Comparison of ENCODE assay signal across 24 cellular contexts in the genomic region with DNA sequence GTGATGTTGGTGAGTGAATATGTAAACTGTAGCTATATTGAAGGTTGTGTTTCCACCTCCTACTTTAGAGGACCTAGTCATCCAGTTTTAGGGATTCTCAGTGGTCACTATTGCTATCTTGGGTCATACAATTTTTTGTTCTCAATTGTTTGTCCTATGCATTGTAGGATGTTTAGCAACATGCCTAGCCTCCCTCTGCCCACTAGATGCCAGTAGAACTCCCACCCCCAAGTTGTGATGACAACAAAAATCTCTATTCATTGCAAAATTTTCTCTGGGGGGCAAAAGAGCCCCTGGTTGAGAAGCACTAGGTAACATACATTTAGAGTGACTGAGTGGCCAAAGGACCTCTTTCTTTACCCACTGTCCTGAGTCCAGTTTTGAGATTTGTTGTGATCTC.
DNase-seq lines count a peak whose midpoint lies in the region; ATAC-seq and TF ChIP-seq lines count a peak whose summit lies in the region.
"Had no signal": no experiment of that assay in that cellular context is flagged by ENCODE, and none has a peak within 500 bp of the region (broad histone marks: within the 10 kb centered on the region; RNA-seq: fewer than 3 reads in every experiment).

No MANE protein-coding gene starts in this region.

- H3K9me3 Mint-ChIP-seq in chondrocyte (ENCODE audit: low read depth): no peaks in the 10 kb centered on the region
- H3K9me3 Mint-ChIP-seq: IgD-negative memory B cell had no signal

- no peaks in the 10 kb centered on the region for H3K4me1 Mint-ChIP-seq in chondrocyte (ENCODE audit: low read depth)
- H3K4me1 Mint-ChIP-seq: activated CD8-positive, alpha-beta memory T cell treated with anti-CD3 and anti-CD28 coated beads, Interleukin-2, amount 10 ng/mL, durations not matched to agents 7 days and 5 days; CD14-positive monocyte; IgD-negative memory B cell had no signal

- no peak for ATAC-seq in SK-N-SH treated with all-trans-retinoic acid at 6 μM for 48 hours
- ATAC-seq: A549; activated CD8-positive, alpha-beta memory T cell treated with anti-CD3 and anti-CD28 coated beads, Interleukin-2, amount 10 ng/mL, durations not matched to agents 7 days and 5 days had no signal

- DNase-seq in SK-N-SH (no peak), chondrocyte (ENCODE audit: low spot score) (no peak), pons (ENCODE audit: low spot score) (peak; percentile 21), KBM-7 (no peak)
- DNase-seq in stimulated activated CD4-positive, alpha-beta T cell treated with anti-CD3 and anti-CD28 coated beads, Interleukin-2, amount 100 ng/mL, for 24 hours: no peak
- no peak for DNase-seq in stimulated activated CD4-positive, alpha-beta T cell treated with anti-CD3 and anti-CD28 coated beads, Interleukin-12 subunit alpha, Interleukin-12 subunit beta, amount 100 ng/mL, for 4 hours
- DNase-seq: activated CD4-positive, alpha-beta T cell treated with anti-CD3 and anti-CD28 coated beads for 4 hours; activated CD8-positive, alpha-beta memory T cell treated with anti-CD3 and anti-CD28 coated beads, Interleukin-2, amount 10 ng/mL, durations not matched to agents 7 days and 5 days; adrenal gland; effector CD4-positive, alpha-beta T cell; islet precursor cell; NCI-H1048; NCI-H2029 treated with DMSO at 0.1 percent for 48 hours; NCI-H446 treated with DMSO at 0.1 percent for 48 hours; stimulated activated CD4-positive, alpha-beta T cell treated with anti-CD3 and anti-CD28 coated beads, Interleukin-15, amount 100 ng/mL, for 24 hours; stimulated activated naive CD4-positive, alpha-beta T cell; T-helper 9 cell; trophoblast cell had no signal

- H3K9ac ChIP-seq in SK-N-SH (no peak overlapping the region), OCI-LY3 (ENCODE audit: low read length) (no peak overlapping the region)

- H3K27me3 ChIP-seq in SK-N-SH (ENCODE audit: insufficient read depth) (no peaks in the 10 kb centered on the region), OCI-LY3 (ENCODE audit: low read depth, low read length) (no peaks in the 10 kb centered on the region)
- H3K27me3 ChIP-seq: adrenal gland had no signal

- in situ Hi-C loops in KBM-7 (cut with MboI; ENCODE audit: low pct_unique_long_range_greater_than_20kb, low sequenced_read_pairs): no loop called here

- no peaks in the 10 kb centered on the region for H3K36me3 Mint-ChIP-seq in chondrocyte (ENCODE audit: low read depth)
- H3K36me3 Mint-ChIP-seq: activated CD8-positive, alpha-beta memory T cell treated with anti-CD3 and anti-CD28 coated beads, Interleukin-2, amount 10 ng/mL, durations not matched to agents 7 days and 5 days; CD14-positive monocyte; IgD-negative memory B cell had no signal

- H3K9me3 ChIP-seq in SK-N-SH (no peaks in the 10 kb centered on the region), OCI-LY3 (ENCODE audit: insufficient read depth, low read length) (no peaks in the 10 kb centered on the region)
- H3K9me3 ChIP-seq: adrenal gland had no signal

- no peak for TF ChIP-seq EP300 in SK-N-SH (IDR thresholded peaks at IDR 0.05; ENCODE audit: borderline replicate concordance in 1 of 2, low read depth in 1 of 2, low read length in 1 of 2)

- H3K4me1 ChIP-seq in SK-N-SH (ENCODE audit: control insufficient read depth in 1 of 2, insufficient read depth in 2 of 2, low read depth in 1 of 2, low read length in 1 of 2): no peaks in the 10 kb centered on the region
- H3K4me1 ChIP-seq in OCI-LY3 (ENCODE audit: low read length): no peaks in the 10 kb centered on the region
- H3K4me1 ChIP-seq: A549, adrenal gland had no signal

- no peaks in the 10 kb centered on the region for H3K9me2 ChIP-seq in SK-N-SH

- H3K4me3 ChIP-seq in SK-N-SH (ENCODE audit: low read depth in 2 of 2, low read length in 1 of 2) (no peak overlapping the region), OCI-LY3 (ENCODE audit: low read length) (no peak overlapping the region)
- H3K4me3 ChIP-seq: A549, adrenal gland had no signal

- CTCF ChIA-PET in SK-N-SH (lab: Yijun Ruan, JAX): no interaction called here

- no peak overlapping the region for H2AFZ ChIP-seq in SK-N-SH (ENCODE audit: low read depth)
- no peak overlapping the region for H2AFZ ChIP-seq in OCI-LY3 (ENCODE audit: low read depth, low read length)

- H3K4me3 Mint-ChIP-seq in chondrocyte (ENCODE audit: unreplicated experiment): no peak overlapping the region
- H3K4me3 Mint-ChIP-seq: activated CD8-positive, alpha-beta memory T cell treated with anti-CD3 and anti-CD28 coated beads, Interleukin-2, amount 10 ng/mL, durations not matched to agents 7 days and 5 days; CD14-positive monocyte; IgD-negative memory B cell had no signal

- H3K79me2 ChIP-seq in SK-N-SH (ENCODE audit: insufficient read depth): no peaks in the 10 kb centered on the region
- H3K79me2 ChIP-seq in OCI-LY3 (ENCODE audit: low read length): no peaks in the 10 kb centered on the region

- TF ChIP-seq CTCF in SK-N-SH (IDR thresholded peaks at IDR 0.05) (no peak), OCI-LY3 (IDR thresholded peaks at IDR 0.05; ENCODE audit: low read depth, low read length) (peak; percentile 45), chondrocyte (IDR thresholded peaks at IDR 0.05) (peak; percentile 21)

- H4K20me1 ChIP-seq in SK-N-SH (ENCODE audit: insufficient read depth) (no peaks in the 10 kb centered on the region), OCI-LY3 (ENCODE audit: insufficient read depth, low read length) (no peaks in the 10 kb centered on the region)

- H3K27me3 Mint-ChIP-seq in chondrocyte (ENCODE audit: low read depth): peaks cover 2% of the 10 kb centered on the region
- H3K27me3 Mint-ChIP-seq: activated CD8-positive, alpha-beta memory T cell treated with anti-CD3 and anti-CD28 coated beads, Interleukin-2, amount 10 ng/mL, durations not matched to agents 7 days and 5 days; IgD-negative memory B cell had no signal

- POLR2A ChIA-PET in SK-N-SH (lab: Yijun Ruan, JAX): no interaction called here

- H3K36me3 ChIP-seq in SK-N-SH (replicated peaks in 1 of 2; ENCODE audit: control insufficient read depth in 1 of 2, insufficient read depth in 2 of 2, low read length in 1 of 2) (no peaks in the 10 kb centered on the region), OCI-LY3 (replicated peaks; ENCODE audit: low read depth, low read length) (no peaks in the 10 kb centered on the region)
- H3K36me3 ChIP-seq: adrenal gland had no signal

- H3K27ac ChIP-seq in SK-N-SH (ENCODE audit: low read depth in 2 of 2, low read length in 1 of 2): no peak overlapping the region
- no peak overlapping the region for H3K27ac ChIP-seq in OCI-LY3 (ENCODE audit: low read length)
- H3K27ac ChIP-seq: A549, adrenal gland, HL-60 had no signal

- H3F3A ChIP-seq in SK-N-SH (replicated peaks; ENCODE audit: insufficient read depth): no peaks in the 10 kb centered on the region

- H3K4me2 ChIP-seq in SK-N-SH (no peak overlapping the region), OCI-LY3 (ENCODE audit: low read length) (no peak overlapping the region)
- H3K4me2 ChIP-seq: A549 had no signal

- H3K27ac Mint-ChIP-seq in chondrocyte (ENCODE audit: unreplicated experiment): no peak overlapping the region
- H3K27ac Mint-ChIP-seq: activated CD8-positive, alpha-beta memory T cell treated with anti-CD3 and anti-CD28 coated beads, Interleukin-2, amount 10 ng/mL, durations not matched to agents 7 days and 5 days; CD14-positive monocyte; IgD-negative memory B cell had no signal

- TF ChIP-seq RAD21 in SK-N-SH (IDR thresholded peaks at IDR 0.05; ENCODE audit: low read length): peak; percentile 26; the same call in 1 of the 2 replicates

TF ChIP-seq in SK-N-SH, 30 proteins besides CTCF, POLR2A, EP300 and RAD21:
- TF ChIP-seq SMC3 (IDR thresholded peaks at IDR 0.05; ENCODE audit: low read depth, low read length): no peak
- TF ChIP-seq RXRA (IDR thresholded peaks at IDR 0.05; ENCODE audit: borderline replicate concordance, low read depth): no peak
- TF ChIP-seq FOSL2 (IDR thresholded peaks at IDR 0.05; ENCODE audit: borderline replicate concordance, low read depth): no peak
- no peak for TF ChIP-seq RFX5 (IDR thresholded peaks at IDR 0.05; ENCODE audit: low read length)
- no peak for TF ChIP-seq YY1 (IDR thresholded peaks at IDR 0.05; ENCODE audit: low read depth)
- TF ChIP-seq FOXM1 (IDR thresholded peaks at IDR 0.05; ENCODE audit: low read depth): no peak
- no peak for TF ChIP-seq GATA2 (CRISPR knock-in tag; IDR thresholded peaks at IDR 0.05)
- TF ChIP-seq CHD2 (IDR thresholded peaks at IDR 0.05; ENCODE audit: low read length, partially characterized antibody): no peak
- no peak for TF ChIP-seq JUND (IDR thresholded peaks at IDR 0.05)
- no peak for TF ChIP-seq TCF12 (IDR thresholded peaks at IDR 0.05)
- no peak for TF ChIP-seq MEF2A (IDR thresholded peaks at IDR 0.05; ENCODE audit: borderline replicate concordance, low read depth)
- no peak for TF ChIP-seq TEAD4 (IDR thresholded peaks at IDR 0.05; ENCODE audit: borderline replicate concordance, insufficient read depth)
- TF ChIP-seq, protein P1, sequence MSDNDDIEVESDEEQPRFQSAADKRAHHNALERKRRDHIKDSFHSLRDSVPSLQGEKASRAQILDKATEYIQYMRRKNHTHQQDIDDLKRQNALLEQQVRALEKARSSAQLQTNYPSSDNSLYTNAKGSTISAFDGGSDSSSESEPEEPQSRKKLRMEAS (IDR thresholded peaks at IDR 0.05; ENCODE audit: low read depth): no peak

TF ChIP-seq in SK-N-SH treated with all-trans-retinoic acid at 6 μM for 48 hours, 23 proteins besides CTCF, POLR2A, EP300 and RAD21 (continues in another document):
- TF ChIP-seq ZNF70 (CRISPR knock-in tag; IDR thresholded peaks at IDR 0.05) (no peak), PPARA (CRISPR knock-in tag; IDR thresholded peaks at IDR 0.05; ENCODE audit: borderline replicate concordance) (no peak), CREB5 (CRISPR knock-in tag; IDR thresholded peaks at IDR 0.05; ENCODE audit: low read depth) (no peak)
